ENCODE assay signal across 7 cellular contexts in the genomic region with DNA sequence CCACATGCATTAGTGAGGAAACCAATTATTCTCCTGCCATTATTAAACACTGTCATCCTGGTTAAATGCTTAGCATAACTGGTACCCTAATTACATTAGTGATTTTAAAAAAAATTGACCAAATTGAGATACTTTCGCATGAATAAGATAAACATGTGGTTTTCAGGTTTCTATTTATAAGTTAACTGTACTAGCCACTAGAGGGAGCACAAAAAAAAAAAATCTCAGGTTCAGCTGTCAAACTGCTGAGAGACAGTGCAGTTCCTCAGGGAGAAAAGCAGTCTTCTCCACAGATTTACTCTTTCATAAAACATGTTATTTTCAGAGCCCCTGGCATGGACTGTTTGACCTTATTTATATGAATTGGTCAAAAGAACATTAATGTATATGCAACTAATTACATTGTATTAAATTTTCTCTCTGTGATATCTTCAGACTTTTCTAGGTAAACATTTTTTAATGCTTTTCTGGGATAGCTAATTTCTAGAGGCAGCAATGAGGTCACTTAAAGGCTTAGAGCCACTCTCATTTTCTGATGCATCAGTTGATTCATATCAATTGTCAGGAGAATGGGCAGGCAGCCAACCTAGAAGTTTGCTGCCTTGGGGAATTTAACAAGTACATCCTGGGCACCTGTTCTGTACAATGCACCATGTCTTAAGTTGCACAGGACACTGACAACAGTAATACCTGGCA.
A peak's percentile ranks its signal among the peaks of the same experiment; 100 is the strongest.
DNase-seq lines count a peak whose midpoint lies in the region; ATAC-seq, FAIRE-seq and TF ChIP-seq lines count a peak whose summit lies in the region.

No MANE protein-coding gene starts in this region.

- H3K4me3 ChIP-seq in MG63: no peak overlapping the region
- H3K4me3 ChIP-seq in gastroesophageal sphincter: no peak overlapping the region

- TF ChIP-seq POLR2A in gastroesophageal sphincter (IDR thresholded peaks at IDR 0.05) (no peak), H54 (IDR thresholded peaks at IDR 0.05; ENCODE audit: low read depth, low read length) (no peak)

- peak; percentile 26 for DNase-seq in GM10248 (ENCODE audit: extremely low spot score)
- peak; percentile 31 for DNase-seq in H4 (ENCODE audit: low spot score)
- DNase-seq in MG63: peak; percentile 3
- DNase-seq in T-helper 17 cell: no peak
- DNase-seq in retina: peak; percentile 39
- no peak for DNase-seq in H54 (ENCODE audit: insufficient read length, low spot score)

- WGBS in gastroesophageal sphincter (ENCODE audit: low coverage in 1 of 2), 2 donors: 0 to 7% methylated on average over 1 of the region's 1 CpG

- no peak for FAIRE-seq in H54 (lab: Jason Lieb, UNC)

- H3K4me1 ChIP-seq in gastroesophageal sphincter: no peaks in the 10 kb centered on the region

- TF ChIP-seq CTCF in GM10248 (IDR thresholded peaks at IDR 0.05; ENCODE audit: control extremely low read depth, extremely low read depth, low read depth, missing control alignments) (peak; percentile 42), gastroesophageal sphincter (IDR thresholded peaks at IDR 0.05) (peak; percentile 53 to 65 (median 58))

- no peak for TF ChIP-seq EP300 in gastroesophageal sphincter (IDR thresholded peaks at IDR 0.05)

- H3K27ac Mint-ChIP-seq in T-helper 17 cell: no peak overlapping the region

- H3K27me3 ChIP-seq in MG63 (no peaks in the 10 kb centered on the region), gastroesophageal sphincter (no peaks in the 10 kb centered on the region)

- H3K4me1 Mint-ChIP-seq in T-helper 17 cell: peaks cover 2% of the 10 kb centered on the region

- ATAC-seq in T-helper 17 cell: peak; percentile 45
- peak; percentile 44 for ATAC-seq in gastroesophageal sphincter

- H3K27ac ChIP-seq in gastroesophageal sphincter: no peak overlapping the region

- CTCF ChIA-PET in GM10248 (lab: Yijun Ruan, JAX): interaction anchor here (0.8 to 3.8 kb wide), 14 partner anchors 9 to 224 kb away, joined by 3 to 39 read pairs (median 4); no protein-coding TSS in a partner anchor

- no peaks in the 10 kb centered on the region for H3K36me3 Mint-ChIP-seq in T-helper 17 cell (ENCODE audit: low read depth)

- no peaks in the 10 kb centered on the region for H3K9me3 ChIP-seq in MG63
- no peaks in the 10 kb centered on the region for H3K9me3 ChIP-seq in T-helper 17 cell (ENCODE audit: control insufficient read depth, low read length, poor library complexity, severe bottlenecking)
- H3K9me3 ChIP-seq in gastroesophageal sphincter: no peaks in the 10 kb centered on the region

- H3K4me3 Mint-ChIP-seq in T-helper 17 cell: no peak overlapping the region

- no peaks in the 10 kb centered on the region; the same call in 1 of the 2 replicates for H3K36me3 ChIP-seq in MG63
- H3K36me3 ChIP-seq in gastroesophageal sphincter: peaks cover 2 to 89% of the 10 kb centered on the region in 2 donors

- peaks cover 10% of the 10 kb centered on the region for H3K27me3 Mint-ChIP-seq in T-helper 17 cell

- POLR2A ChIA-PET in GM10248 (lab: Yijun Ruan, JAX): no interaction called here

Comparison
In these comparisons a context has a peak if more than half of its experiments do, and no peak if none do; other contexts are left out.
1. DNase-seq: peak in GM10248 (single experiment), H4 (single experiment), MG63 (single experiment) and retina (single experiment); none in T-helper 17 cell (0 of 3) and H54 (single experiment).